In genomic region chr2:85704800-85705679, GRCh38 we compare ENCODE assay signal across 8 cellular contexts. TPM values are rescaled to one million over a fixed set of nuclear protein-coding genes. Genes with fewer than 3 reads are reported as not detected.
DNase-seq lines count a peak whose midpoint lies in the region; ATAC-seq lines count a peak whose summit lies in the region.
"Had no signal": no experiment of that assay in that cellular context is flagged by ENCODE, and none has a peak within 500 bp of the region (broad histone marks: within the 10 kb centered on the region; RNA-seq: fewer than 3 reads in every experiment).

No MANE protein-coding gene starts in this region.

- peak; percentile 32 for DNase-seq in activated gamma-delta T cell treated with anti-CD3 and anti-CD28 coated beads, Interleukin-2, amount 50 U/mL, for 16 hours (ENCODE audit: low read depth)
- peak; percentile 82 for DNase-seq in natural killer cell treated with Interleukin-12 subunit alpha and Interleukin-12 subunit beta and Interleukin-15 and Interleukin-18, amount 100 ng/mL, for 72 hours (ENCODE audit: low spot score)
- no peak for DNase-seq in SJCRH30
- DNase-seq in activated T-cell treated with anti-CD3 and anti-CD28 coated beads for 4 hours, result no peak
- no peak for DNase-seq in globus pallidus (ENCODE audit: low spot score)

- H3K27ac ChIP-seq in SJCRH30, result no peak overlapping the region

- H3K4me3 ChIP-seq in SJCRH30, result no peak overlapping the region

- H3K4me1 Mint-ChIP-seq in natural killer cell treated with Interleukin-12 subunit alpha and Interleukin-12 subunit beta and Interleukin-15 and Interleukin-18, amount 100 ng/mL, for 72 hours (ENCODE audit: low read depth in 2 of 2), result peaks cover 65 to 69% of the 10 kb centered on the region in 2 donors

- H3K4me3 Mint-ChIP-seq in natural killer cell treated with Interleukin-12 subunit alpha and Interleukin-12 subunit beta and Interleukin-15 and Interleukin-18, amount 100 ng/mL, for 72 hours, result peak overlapping the region; percentile 91

- ATAC-seq in GM19438 (IDR thresholded peaks at IDR 0.05; ENCODE audit: low read depth, unreplicated experiment) (peak; percentile 71), HG03342 (IDR thresholded peaks at IDR 0.05; ENCODE audit: unreplicated experiment) (peak; percentile 65)
- peak; percentile 77 to 82 for ATAC-seq in natural killer cell treated with Interleukin-12 subunit alpha and Interleukin-12 subunit beta and Interleukin-15 and Interleukin-18, amount 100 ng/mL, for 72 hours

- H3K9me3 Mint-ChIP-seq in natural killer cell treated with Interleukin-12 subunit alpha and Interleukin-12 subunit beta and Interleukin-15 and Interleukin-18, amount 100 ng/mL, for 72 hours, result peaks cover 3% of the 10 kb centered on the region

- peaks cover 6% of the 10 kb centered on the region for H3K36me3 Mint-ChIP-seq in natural killer cell treated with Interleukin-12 subunit alpha and Interleukin-12 subunit beta and Interleukin-15 and Interleukin-18, amount 100 ng/mL, for 72 hours

- H3K4me1 ChIP-seq in SJCRH30, result peaks cover 9% of the 10 kb centered on the region; the same call in 1 of the 2 replicates

- H3K27ac Mint-ChIP-seq in natural killer cell treated with Interleukin-12 subunit alpha and Interleukin-12 subunit beta and Interleukin-15 and Interleukin-18, amount 100 ng/mL, for 72 hours, result peak overlapping the region; percentile 84 to 88

- no peaks in the 10 kb centered on the region for H3K27me3 ChIP-seq in SJCRH30

- H3K36me3 ChIP-seq in SJCRH30, result no peaks in the 10 kb centered on the region

- no peaks in the 10 kb centered on the region for H3K27me3 Mint-ChIP-seq in natural killer cell treated with Interleukin-12 subunit alpha and Interleukin-12 subunit beta and Interleukin-15 and Interleukin-18, amount 100 ng/mL, for 72 hours

- no peaks in the 10 kb centered on the region for H3K9me3 ChIP-seq in SJCRH30 (replicated peaks)

RNA-seq across cellular contexts. Expression of gene GNLY, which starts 10.9 kb away (rescaled TPM):
- 100 to 1,000 TPM; 599 to 903 TPM for total RNA-seq in natural killer cell treated with Interleukin-12 subunit alpha and Interleukin-12 subunit beta and Interleukin-15 and Interleukin-18, amount 100 ng/mL, for 72 hours
- not detected in 2 replicates for total RNA-seq in SJCRH30 (2014; rRNA removed; shearing (Covaris generic))
- total RNA-seq: NCI-H460 had no signal

RNA-seq across cellular contexts. Expression of gene SFTPB, which starts 37.0 kb away (rescaled TPM):
- total RNA-seq in natural killer cell treated with Interleukin-12 subunit alpha and Interleukin-12 subunit beta and Interleukin-15 and Interleukin-18, amount 100 ng/mL, for 72 hours, result not detected
- not detected in 2 replicates for total RNA-seq in SJCRH30 (2014; rRNA removed; shearing (Covaris generic))
- total RNA-seq: NCI-H460 had no signal

RNA-seq across cellular contexts. Expression of gene ATOH8, which starts 48.8 kb away (rescaled TPM):
- not detected for total RNA-seq in natural killer cell treated with Interleukin-12 subunit alpha and Interleukin-12 subunit beta and Interleukin-15 and Interleukin-18, amount 100 ng/mL, for 72 hours
- total RNA-seq in SJCRH30 (2014; rRNA removed; shearing (Covaris generic)), result 98.9 and 107 TPM in 2 replicates

Comparison
In these comparisons a context has a peak if more than half of its experiments do, and no peak if none do; other contexts are left out.
1. DNase-seq: peak in activated gamma-delta T cell treated with anti-CD3 and anti-CD28 coated beads, Interleukin-2, amount 50 U/mL, for 16 hours (single experiment) and natural killer cell treated with Interleukin-12 subunit alpha and Interleukin-12 subunit beta and Interleukin-15 and Interleukin-18, amount 100 ng/mL, for 72 hours (single experiment); none in SJCRH30 (0 of 2), activated T-cell treated with anti-CD3 and anti-CD28 coated beads for 4 hours (single experiment) and globus pallidus (single experiment).
2. RNA of gene GNLY, which starts 10.9 kb away (total RNA-seq): 599 to 903 TPM in natural killer cell treated with Interleukin-12 subunit alpha and Interleukin-12 subunit beta and Interleukin-15 and Interleukin-18, amount 100 ng/mL, for 72 hours; not detected in SJCRH30; every median in the first group is over 100 times any median in the second.
3. RNA of gene ATOH8, which starts 48.8 kb away (total RNA-seq): 98.9 to 107 TPM in SJCRH30; not detected in natural killer cell treated with Interleukin-12 subunit alpha and Interleukin-12 subunit beta and Interleukin-15 and Interleukin-18, amount 100 ng/mL, for 72 hours; every median in the first group is over 10 times any median in the second.
4. Peak in every context shown above with its lines, with median percentiles within 50 percentile points of each other: ATAC-seq.